Comparison of ENCODE assay signal across 10 cellular contexts in the genomic region with DNA sequence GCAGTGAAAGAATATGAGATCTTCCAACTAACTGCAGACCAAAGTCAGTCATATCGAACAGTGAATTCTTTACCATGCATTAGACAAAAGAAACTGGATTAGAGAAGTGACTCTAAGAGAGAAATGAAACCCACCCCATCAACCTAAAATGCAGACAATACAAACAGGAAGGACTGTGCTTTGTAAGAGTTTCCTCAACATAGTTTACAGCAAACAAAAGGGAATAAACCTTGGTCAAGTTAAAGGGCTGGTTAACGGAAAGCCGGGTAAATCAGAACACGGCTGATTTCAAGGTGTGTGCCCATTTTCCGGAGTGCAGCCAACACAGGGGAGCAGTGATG. TPM values are rescaled to one million over a fixed set of nuclear protein-coding genes. Genes with fewer than 3 reads are reported as not detected.
A peak's percentile ranks its signal among the peaks of the same experiment; 100 is the strongest.
DNase-seq lines count a peak whose midpoint lies in the region; ATAC-seq and TF ChIP-seq lines count a peak whose summit lies in the region.
"Had no signal": no experiment of that assay in that cellular context is flagged by ENCODE, and none has a peak within 500 bp of the region (broad histone marks: within the 10 kb centered on the region; RNA-seq: fewer than 3 reads in every experiment).

No MANE protein-coding gene starts in this region.

- TF ChIP-seq CTCF in neutrophil (IDR thresholded peaks at IDR 0.05) (no peak), A673 (conservative IDR thresholded peaks at IDR 0.05; ENCODE audit: low read depth, low read length) (no peak)

- ATAC-seq in GM18870 (IDR thresholded peaks at IDR 0.05; ENCODE audit: unreplicated experiment) (peak; percentile 60), HG02623 (IDR thresholded peaks at IDR 0.05; ENCODE audit: unreplicated experiment) (peak; percentile 84)

- H3K27ac ChIP-seq in neutrophil (peak overlapping the region; percentile 79), A673 (ENCODE audit: low read depth, low read length, poor library complexity, severe bottlenecking) (no peak overlapping the region)

- intact Hi-C loops in A673 (cut with micrococcal nuclease; ENCODE audit: unreplicated experiment), result no loop called here

- H3K4me3 ChIP-seq in neutrophil (ENCODE audit: low read depth in 1 of 2, low read length in 1 of 2) (peak overlapping the region in 1 of 2 experiments; percentile 46), A673 (ENCODE audit: low read depth, low read length, poor library complexity, severe bottlenecking) (no peak overlapping the region)

- CTCF ChIA-PET in A673 (lab: Charles Lee), result no interaction called here

- H3K27me3 ChIP-seq in neutrophil (no peaks in the 10 kb centered on the region), A673 (replicated peaks; ENCODE audit: insufficient read depth, low read depth, low read length, poor library complexity) (no peaks in the 10 kb centered on the region)

- POLR2A ChIA-PET in A673 (lab: Charles Lee; ENCODE audit: low non-redundant PET), result no interaction called here

- no TSS peak for BruUV-seq in A673 (replicated peaks; lab: Mats Ljungman, UMichigan)

- H3K4me1 ChIP-seq in neutrophil (ENCODE audit: control insufficient read depth in 1 of 2, insufficient read depth in 1 of 2, low read depth in 1 of 2, low read length in 1 of 2) (peaks cover 40 to 52% of the 10 kb centered on the region in 2 experiments), A673 (ENCODE audit: insufficient read depth, low read length, poor library complexity, severe bottlenecking) (peaks cover 10% of the 10 kb centered on the region)

- DNase-seq in NOMO-1 (lab: John Stamatoyannopoulos, UW; ENCODE audit: unreplicated experiment in 2 of 2) (peak; percentile 21 to 76), A673 (ENCODE audit: low spot score) (no peak), C1 segment of cervical spinal cord (lab: John Stamatoyannopoulos, UW) (no peak), NCI-H2029 (lab: John Stamatoyannopoulos, UW) (no peak), HuH-7 (ENCODE audit: low spot score) (no peak)
- DNase-seq: DMS153, mammary epithelial cell had no signal

- H3K36me3 ChIP-seq in neutrophil (no peaks in the 10 kb centered on the region), A673 (ENCODE audit: insufficient read depth, low read length, poor library complexity, severe bottlenecking) (no peaks in the 10 kb centered on the region)

- H3K9me3 ChIP-seq in neutrophil (no peaks in the 10 kb centered on the region), A673 (ENCODE audit: low read depth, low read length, poor library complexity, severe bottlenecking) (no peaks in the 10 kb centered on the region)

RNA-seq across cellular contexts. Expression of gene SIPA1L2, which starts 39.2 kb away (rescaled TPM):
- 3.4 and 6.2 TPM in 2 replicates for total RNA-seq in A673 (2021)

Comparison
In these comparisons a context has a peak if more than half of its experiments do, and no peak if none do; other contexts are left out.
1. DNase-seq: peak in NOMO-1 (2 of 2); none in A673 (single experiment), C1 segment of cervical spinal cord (0 of 14), NCI-H2029 (single experiment) and HuH-7 (single experiment).